ENCODE assay signal across 8 cellular contexts in genomic region chr20:24994470-24995368, GRCh38. TPM values are rescaled to one million over a fixed set of nuclear protein-coding genes. Genes with fewer than 3 reads are reported as not detected.
A peak's percentile ranks its signal among the peaks of the same experiment; 100 is the strongest.
DNase-seq lines count a peak whose midpoint lies in the region; ATAC-seq, FAIRE-seq and TF ChIP-seq lines count a peak whose summit lies in the region.

No MANE protein-coding gene starts in this region.

- intact Hi-C loops in sciatic nerve (cut with DNase I), result loop anchor here (5.0 to 10.0 kb wide), 3 partner anchors 38 to 180 kb away; no protein-coding TSS in a partner anchor

- H3K4me2 ChIP-seq in astrocyte (ENCODE audit: low read length), result peak overlapping the region; percentile 85

- H2AFZ ChIP-seq in astrocyte (ENCODE audit: low read depth, low read length), result peak overlapping the region; percentile 61

- DNase-seq in AG08395 (ENCODE audit: low spot score) (peak; percentile 74), NCI-H1417 treated with DMSO at 0.1 percent for 48 hours (lab: John Stamatoyannopoulos, UW) (peak; percentile 49), T-helper 9 cell (peak; percentile 76), astrocyte (ENCODE audit: low read depth) (peak; percentile 33), hepatic stellate cell (ENCODE audit: low spot score) (peak; percentile 80), sciatic nerve (ENCODE audit: low spot score) (peak; percentile 91)

- H3K27ac ChIP-seq in astrocyte (ENCODE audit: low read depth, low read length), result no peak overlapping the region

- H3K36me3 Mint-ChIP-seq in astrocyte (ENCODE audit: low read depth, unreplicated experiment), result peaks cover 2% of the 10 kb centered on the region

- no peak overlapping the region for H3K9ac ChIP-seq in astrocyte (ENCODE audit: low read length)

- peaks cover 14% of the 10 kb centered on the region for H3K27me3 ChIP-seq in astrocyte (ENCODE audit: insufficient read depth, low read length)

- no peak overlapping the region for H3K27ac Mint-ChIP-seq in astrocyte (ENCODE audit: unreplicated experiment)

- FAIRE-seq in astrocyte (lab: Jason Lieb, UNC), result no peak

- no peak overlapping the region for H3K4me3 Mint-ChIP-seq in astrocyte (ENCODE audit: unreplicated experiment)

- no peaks in the 10 kb centered on the region for H3K9me3 ChIP-seq in astrocyte (ENCODE audit: insufficient read depth, low read depth, low read length)

- H3K4me3 ChIP-seq in astrocyte (ENCODE audit: insufficient read depth, low read depth, low read length), result peak overlapping the region; percentile 29

- H3K4me1 Mint-ChIP-seq in astrocyte (ENCODE audit: low read depth, unreplicated experiment), result peaks cover 22% of the 10 kb centered on the region

- H3K36me3 ChIP-seq in astrocyte (ENCODE audit: insufficient read depth, low read length), result no peaks in the 10 kb centered on the region

- H3K27me3 Mint-ChIP-seq in astrocyte (ENCODE audit: low read depth, unreplicated experiment), result peaks cover 28% of the 10 kb centered on the region

- peaks cover 28% of the 10 kb centered on the region for H3K79me2 ChIP-seq in astrocyte (ENCODE audit: insufficient read depth, low read length)

- peaks cover 11% of the 10 kb centered on the region for H3K4me1 ChIP-seq in astrocyte (ENCODE audit: insufficient read depth, low read length)

- H3K9me3 Mint-ChIP-seq in astrocyte (ENCODE audit: unreplicated experiment), result no peaks in the 10 kb centered on the region

- TF ChIP-seq CTCF in astrocyte (IDR thresholded peaks at IDR 0.05; ENCODE audit: insufficient read depth, low read depth, low read length), result peak; percentile 97

- H4K20me1 ChIP-seq in astrocyte (ENCODE audit: insufficient read depth, low read length), result peaks cover 15% of the 10 kb centered on the region

- ATAC-seq in GM18909 (IDR thresholded peaks at IDR 0.05; ENCODE audit: poor library complexity, unreplicated experiment) (peak; percentile 34), sciatic nerve (peak; percentile 69), GM21367 (IDR thresholded peaks at IDR 0.05; ENCODE audit: unreplicated experiment) (no peak)

RNA-seq across cellular contexts. Expression of gene APMAP, which starts 2.2 kb away (rescaled TPM):
- total RNA-seq in astrocyte (110 and 114 TPM in 2 replicates), sciatic nerve (47.3 TPM)

RNA-seq across cellular contexts. Expression of gene CST7, which starts 45.6 kb away (rescaled TPM):
- 0.25 TPM in 1 of 2 replicates, not detected in the other for total RNA-seq in astrocyte
- 6.7 TPM for total RNA-seq in sciatic nerve

Comparison
In these comparisons a context has a peak if more than half of its experiments do, and no peak if none do; other contexts are left out.
1. DNase-seq: peak in every context shown above with its lines; median percentile 91 in sciatic nerve; 80 in hepatic stellate cell; 76 in T-helper 9 cell; 74 in AG08395; 49 in NCI-H1417 treated with DMSO at 0.1 percent for 48 hours; 33 in astrocyte.